13 cellular contexts compared by ENCODE assay signal in genomic region chr12:16531623-16532022, GRCh38.
DNase-seq lines count a peak whose midpoint lies in the region; ATAC-seq, FAIRE-seq and TF ChIP-seq lines count a peak whose summit lies in the region.
"Had no signal": no experiment of that assay in that cellular context is flagged by ENCODE, and none has a peak within 500 bp of the region (broad histone marks: within the 10 kb centered on the region; RNA-seq: fewer than 3 reads in every experiment).

No MANE protein-coding gene starts in this region.

- no peaks in the 10 kb centered on the region for H3K27me3 Mint-ChIP-seq in activated CD8-positive, alpha-beta T cell treated with anti-CD3 and anti-CD28 coated beads, Interleukin-2, amount 10 ng/mL, durations not matched to agents 7 days and 5 days (ENCODE audit: low read depth)
- H3K27me3 Mint-ChIP-seq: stimulated activated naive B cell treated with anti-CD40 and anti-IgM and Interleukin-4, amounts not matched to agents 10 μg/mL and 1 μg/mL and 100 μg/mL, for 72 hours had no signal

- no peak overlapping the region for H3K27ac Mint-ChIP-seq in activated CD8-positive, alpha-beta T cell treated with anti-CD3 and anti-CD28 coated beads, Interleukin-2, amount 10 ng/mL, durations not matched to agents 7 days and 5 days
- H3K27ac Mint-ChIP-seq: stimulated activated naive B cell treated with anti-CD40 and anti-IgM and Interleukin-4, amounts not matched to agents 10 μg/mL and 1 μg/mL and 100 μg/mL, for 72 hours had no signal

- H3K4me3 Mint-ChIP-seq in activated CD8-positive, alpha-beta T cell treated with anti-CD3 and anti-CD28 coated beads, Interleukin-2, amount 10 ng/mL, durations not matched to agents 7 days and 5 days = no peak overlapping the region
- H3K4me3 Mint-ChIP-seq: nephron; stimulated activated naive B cell treated with anti-CD40 and anti-IgM and Interleukin-4, amounts not matched to agents 10 μg/mL and 1 μg/mL and 100 μg/mL, for 72 hours had no signal

- DNase-seq in ELF-1 (ENCODE audit: low read depth, low spot score) = peak; percentile 1
- peak; percentile 96 for DNase-seq in NCI-H1105 (lab: John Stamatoyannopoulos, UW)
- peak; percentile 96 for DNase-seq in NCI-H510A treated with DMSO at 0.1 percent for 48 hours (lab: John Stamatoyannopoulos, UW)
- DNase-seq in left colon = peak in 1 of 2 donors; percentile 18
- no peak for DNase-seq in cerebellar cortex (ENCODE audit: low spot score)
- no peak for DNase-seq in H54 (ENCODE audit: insufficient read length, low spot score)
- no peak for DNase-seq in activated CD8-positive, alpha-beta T cell treated with anti-CD3 and anti-CD28 coated beads, Interleukin-2, amount 10 ng/mL, durations not matched to agents 7 days and 5 days
- DNase-seq: activated T-cell treated with anti-CD3 and anti-CD28 coated beads, Interleukin-2, amount 50 U/mL, for 1 hour; OCI-M1; stimulated activated CD4-positive, alpha-beta T cell treated with anti-CD3 and anti-CD28 coated beads, Interleukin-15, amount 100 ng/mL, for 24 hours; stimulated activated naive B cell treated with anti-CD40 and anti-IgM and Interleukin-4, amounts not matched to agents 10 μg/mL and 1 μg/mL and 100 μg/mL, for 72 hours had no signal

- POLR2A ChIA-PET in activated CD8-positive, alpha-beta T cell treated with anti-CD3 and anti-CD28 coated beads, Interleukin-2, amount 10 ng/mL, durations not matched to agents 7 days and 5 days (lab: Charles Lee) = no interaction called here

- H3K4me1 Mint-ChIP-seq in activated CD8-positive, alpha-beta T cell treated with anti-CD3 and anti-CD28 coated beads, Interleukin-2, amount 10 ng/mL, durations not matched to agents 7 days and 5 days (ENCODE audit: low read depth) = no peaks in the 10 kb centered on the region
- H3K4me1 Mint-ChIP-seq: stimulated activated naive B cell treated with anti-CD40 and anti-IgM and Interleukin-4, amounts not matched to agents 10 μg/mL and 1 μg/mL and 100 μg/mL, for 72 hours had no signal

- H3K36me3 Mint-ChIP-seq in activated CD8-positive, alpha-beta T cell treated with anti-CD3 and anti-CD28 coated beads, Interleukin-2, amount 10 ng/mL, durations not matched to agents 7 days and 5 days (ENCODE audit: low read depth) = no peaks in the 10 kb centered on the region
- H3K36me3 Mint-ChIP-seq: stimulated activated naive B cell treated with anti-CD40 and anti-IgM and Interleukin-4, amounts not matched to agents 10 μg/mL and 1 μg/mL and 100 μg/mL, for 72 hours had no signal

- peak; percentile 45 for ATAC-seq in left colon
- no peak for ATAC-seq in activated CD8-positive, alpha-beta T cell treated with anti-CD3 and anti-CD28 coated beads, Interleukin-2, amount 10 ng/mL, durations not matched to agents 7 days and 5 days
- no peak for ATAC-seq in GM19035 (IDR thresholded peaks at IDR 0.05; ENCODE audit: unreplicated experiment)
- ATAC-seq: stimulated activated naive B cell treated with anti-CD40 and anti-IgM and Interleukin-4, amounts not matched to agents 10 μg/mL and 1 μg/mL and 100 μg/mL, for 72 hours had no signal

- intact Hi-C loops in left colon (cut with DNase I, micrococcal nuclease) = no loop called here

- peaks cover 5% of the 10 kb centered on the region for H3K9me3 Mint-ChIP-seq in activated CD8-positive, alpha-beta T cell treated with anti-CD3 and anti-CD28 coated beads, Interleukin-2, amount 10 ng/mL, durations not matched to agents 7 days and 5 days (ENCODE audit: insufficient read depth)

- TF ChIP-seq POLR2A in H54 (IDR thresholded peaks at IDR 0.05; ENCODE audit: low read depth, low read length) = no peak

- FAIRE-seq in H54 (lab: Jason Lieb, UNC) = no peak

- CTCF ChIA-PET in activated CD8-positive, alpha-beta T cell treated with anti-CD3 and anti-CD28 coated beads, Interleukin-2, amount 10 ng/mL, durations not matched to agents 7 days and 5 days (lab: Charles Lee) = no interaction called here

Comparison
In these comparisons a context has a peak if more than half of its experiments do, and no peak if none do; other contexts are left out.
1. DNase-seq: peak in ELF-1 (single experiment), NCI-H1105 (single experiment) and NCI-H510A treated with DMSO at 0.1 percent for 48 hours (single experiment); none in cerebellar cortex (single experiment), H54 (single experiment) and activated CD8-positive, alpha-beta T cell treated with anti-CD3 and anti-CD28 coated beads, Interleukin-2, amount 10 ng/mL, durations not matched to agents 7 days and 5 days (single experiment).